1 cellular context compared by ENCODE assay signal in genomic region chr15:44519537-44519936, GRCh38.
A peak's percentile ranks its signal among the peaks of the same experiment; 100 is the strongest.
TF ChIP-seq lines count a peak whose summit lies in the region.

No MANE protein-coding gene starts in this region.

TF ChIP-seq in IMR-90, 13 proteins besides CTCF, POLR2A, EP300 and RAD21:
- no peak for TF ChIP-seq SMC3 (IDR thresholded peaks at IDR 0.05; ENCODE audit: low read depth, low read length)
- 0 out of 2 replicates have a peak, but pooled peaks have one; percentile 7 for TF ChIP-seq NFE2L2 (IDR thresholded peaks at IDR 0.05; ENCODE audit: low read depth, low read length)
- TF ChIP-seq, protein P1, sequence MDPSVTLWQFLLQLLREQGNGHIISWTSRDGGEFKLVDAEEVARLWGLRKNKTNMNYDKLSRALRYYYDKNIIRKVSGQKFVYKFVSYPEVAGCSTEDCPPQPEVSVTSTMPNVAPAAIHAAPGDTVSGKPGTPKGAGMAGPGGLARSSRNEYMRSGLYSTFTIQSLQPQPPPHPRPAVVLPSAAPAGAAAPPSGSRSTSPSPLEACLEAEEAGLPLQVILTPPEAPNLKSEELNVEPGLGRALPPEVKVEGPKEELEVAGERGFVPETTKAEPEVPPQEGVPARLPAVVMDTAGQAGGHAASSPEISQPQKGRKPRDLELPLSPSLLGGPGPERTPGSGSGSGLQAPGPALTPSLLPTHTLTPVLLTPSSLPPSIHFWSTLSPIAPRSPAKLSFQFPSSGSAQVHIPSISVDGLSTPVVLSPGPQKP (IDR thresholded peaks at IDR 0.05; ENCODE audit: borderline replicate concordance, low read depth, low read length) = no peak
- TF ChIP-seq RCOR1 (IDR thresholded peaks at IDR 0.05; ENCODE audit: insufficient replicate concordance, low read length) = no peak
